In genomic region chr20:2839732-2840137, GRCh38 we compare ENCODE assay signal across 1 cellular context.
TF ChIP-seq lines count a peak whose summit lies in the region.

No MANE protein-coding gene starts in this region.

TF ChIP-seq in HepG2, 621 proteins besides CTCF, POLR2A, EP300 and RAD21 (continued from another document):
- TF ChIP-seq TFAP4 (IDR thresholded peaks at IDR 0.05; ENCODE audit: borderline replicate concordance, low read depth) (no peak), ZSCAN29 (CRISPR knock-in tag; conservative IDR thresholded peaks at IDR 0.05) (no peak), RCOR2 (CRISPR knock-in tag; IDR thresholded peaks at IDR 0.05) (no peak), SYNCRIP (IDR thresholded peaks at IDR 0.05; ENCODE audit: insufficient read depth, low read depth, low read length) (no peak), PTBP1 (IDR thresholded peaks at IDR 0.05; ENCODE audit: low read depth, low read length, poor library complexity, severe bottlenecking) (peak; percentile 39), ZNF383 (CRISPR knock-in tag; IDR thresholded peaks at IDR 0.05; ENCODE audit: borderline replicate concordance) (peak; percentile 68; the same call in 1 of the 2 replicates), ZBTB33 (CRISPR knock-in tag; IDR thresholded peaks at IDR 0.05) (peak; percentile 55; the same call in 1 of the 2 replicates), RELA (CRISPR knock-in tag; IDR thresholded peaks at IDR 0.05) (0 out of 2 replicates have a peak, but pooled peaks have one; percentile 11), ZNF713 (CRISPR knock-in tag; IDR thresholded peaks at IDR 0.05) (0 out of 2 replicates have a peak, but pooled peaks have one; percentile 35), KLF12 (CRISPR knock-in tag; IDR thresholded peaks at IDR 0.05; ENCODE audit: borderline replicate concordance) (no peak), GLMP (CRISPR knock-in tag; IDR thresholded peaks at IDR 0.05; ENCODE audit: borderline replicate concordance) (no peak), ZFP41 (CRISPR knock-in tag; IDR thresholded peaks at IDR 0.05; ENCODE audit: borderline replicate concordance) (no peak), KDM4B (CRISPR knock-in tag; IDR thresholded peaks at IDR 0.05) (no peak), ZNF460 (CRISPR knock-in tag; IDR thresholded peaks at IDR 0.05; ENCODE audit: borderline replicate concordance) (no peak), SMYD3 (CRISPR knock-in tag; IDR thresholded peaks at IDR 0.05) (no peak), ZEB1 (IDR thresholded peaks at IDR 0.05; ENCODE audit: insufficient replicate concordance, low read depth) (no peak), MXD3 (CRISPR knock-in tag; IDR thresholded peaks at IDR 0.05) (no peak), MIER2 (CRISPR knock-in tag; IDR thresholded peaks at IDR 0.05) (no peak), JARID2 (CRISPR knock-in tag; IDR thresholded peaks at IDR 0.05; ENCODE audit: insufficient replicate concordance) (no peak)
